ENCODE assay signal across 1 cellular context in genomic region chr3:103056953-103057450, GRCh38.
TF ChIP-seq lines count a peak whose summit lies in the region.

No MANE protein-coding gene starts in this region.

TF ChIP-seq in WTC11, 78 proteins besides CTCF, POLR2A, EP300 and RAD21 (continued from another document):
- no peak for TF ChIP-seq PRRX2 (CRISPR knock-in tag; IDR thresholded peaks at IDR 0.05)
- no peak for TF ChIP-seq HMGXB4 (CRISPR knock-in tag; IDR thresholded peaks at IDR 0.05)
- TF ChIP-seq, protein P1, sequence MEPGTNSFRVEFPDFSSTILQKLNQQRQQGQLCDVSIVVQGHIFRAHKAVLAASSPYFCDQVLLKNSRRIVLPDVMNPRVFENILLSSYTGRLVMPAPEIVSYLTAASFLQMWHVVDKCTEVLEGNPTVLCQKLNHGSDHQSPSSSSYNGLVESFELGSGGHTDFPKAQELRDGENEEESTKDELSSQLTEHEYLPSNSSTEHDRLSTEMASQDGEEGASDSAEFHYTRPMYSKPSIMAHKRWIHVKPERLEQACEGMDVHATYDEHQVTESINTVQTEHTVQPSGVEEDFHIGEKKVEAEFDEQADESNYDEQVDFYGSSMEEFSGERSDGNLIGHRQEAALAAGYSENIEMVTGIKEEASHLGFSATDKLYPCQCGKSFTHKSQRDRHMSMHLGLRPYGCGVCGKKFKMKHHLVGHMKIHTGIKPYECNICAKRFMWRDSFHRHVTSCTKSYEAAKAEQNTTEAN (CRISPR knock-in tag; IDR thresholded peaks at IDR 0.05) = no peak
- TF ChIP-seq ZNF232 (CRISPR knock-in tag; IDR thresholded peaks at IDR 0.05) = no peak
- no peak for TF ChIP-seq GRHL2 (CRISPR knock-in tag; IDR thresholded peaks at IDR 0.05; ENCODE audit: insufficient replicate concordance, severe bottlenecking)
- TF ChIP-seq, protein P2, sequence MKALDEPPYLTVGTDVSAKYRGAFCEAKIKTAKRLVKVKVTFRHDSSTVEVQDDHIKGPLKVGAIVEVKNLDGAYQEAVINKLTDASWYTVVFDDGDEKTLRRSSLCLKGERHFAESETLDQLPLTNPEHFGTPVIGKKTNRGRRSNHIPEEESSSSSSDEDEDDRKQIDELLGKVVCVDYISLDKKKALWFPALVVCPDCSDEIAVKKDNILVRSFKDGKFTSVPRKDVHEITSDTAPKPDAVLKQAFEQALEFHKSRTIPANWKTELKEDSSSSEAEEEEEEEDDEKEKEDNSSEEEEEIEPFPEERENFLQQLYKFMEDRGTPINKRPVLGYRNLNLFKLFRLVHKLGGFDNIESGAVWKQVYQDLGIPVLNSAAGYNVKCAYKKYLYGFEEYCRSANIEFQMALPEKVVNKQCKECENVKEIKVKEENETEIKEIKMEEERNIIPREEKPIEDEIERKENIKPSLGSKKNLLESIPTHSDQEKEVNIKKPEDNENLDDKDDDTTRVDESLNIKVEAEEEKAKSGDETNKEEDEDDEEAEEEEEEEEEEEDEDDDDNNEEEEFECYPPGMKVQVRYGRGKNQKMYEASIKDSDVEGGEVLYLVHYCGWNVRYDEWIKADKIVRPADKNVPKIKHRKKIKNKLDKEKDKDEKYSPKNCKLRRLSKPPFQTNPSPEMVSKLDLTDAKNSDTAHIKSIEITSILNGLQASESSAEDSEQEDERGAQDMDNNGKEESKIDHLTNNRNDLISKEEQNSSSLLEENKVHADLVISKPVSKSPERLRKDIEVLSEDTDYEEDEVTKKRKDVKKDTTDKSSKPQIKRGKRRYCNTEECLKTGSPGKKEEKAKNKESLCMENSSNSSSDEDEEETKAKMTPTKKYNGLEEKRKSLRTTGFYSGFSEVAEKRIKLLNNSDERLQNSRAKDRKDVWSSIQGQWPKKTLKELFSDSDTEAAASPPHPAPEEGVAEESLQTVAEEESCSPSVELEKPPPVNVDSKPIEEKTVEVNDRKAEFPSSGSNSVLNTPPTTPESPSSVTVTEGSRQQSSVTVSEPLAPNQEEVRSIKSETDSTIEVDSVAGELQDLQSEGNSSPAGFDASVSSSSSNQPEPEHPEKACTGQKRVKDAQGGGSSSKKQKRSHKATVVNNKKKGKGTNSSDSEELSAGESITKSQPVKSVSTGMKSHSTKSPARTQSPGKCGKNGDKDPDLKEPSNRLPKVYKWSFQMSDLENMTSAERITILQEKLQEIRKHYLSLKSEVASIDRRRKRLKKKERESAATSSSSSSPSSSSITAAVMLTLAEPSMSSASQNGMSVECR (CRISPR knock-in tag; IDR thresholded peaks at IDR 0.05; ENCODE audit: borderline replicate concordance) = no peak
- TF ChIP-seq ETV6 (CRISPR knock-in tag; IDR thresholded peaks at IDR 0.05) = no peak
- no peak for TF ChIP-seq HMGA2 (CRISPR knock-in tag; IDR thresholded peaks at IDR 0.05)
- TF ChIP-seq NR2C2 (CRISPR knock-in tag; IDR thresholded peaks at IDR 0.05) = no peak
- no peak for TF ChIP-seq CREM (CRISPR knock-in tag; IDR thresholded peaks at IDR 0.05)
- TF ChIP-seq E2F4 (CRISPR knock-in tag; IDR thresholded peaks at IDR 0.05; ENCODE audit: borderline replicate concordance, low read depth) = no peak
- TF ChIP-seq EMX1 (CRISPR knock-in tag; IDR thresholded peaks at IDR 0.05) = no peak
- TF ChIP-seq, protein P3, sequence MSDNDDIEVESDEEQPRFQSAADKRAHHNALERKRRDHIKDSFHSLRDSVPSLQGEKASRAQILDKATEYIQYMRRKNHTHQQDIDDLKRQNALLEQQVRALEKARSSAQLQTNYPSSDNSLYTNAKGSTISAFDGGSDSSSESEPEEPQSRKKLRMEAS (CRISPR knock-in tag; IDR thresholded peaks at IDR 0.05) = no peak
- TF ChIP-seq ZNF425 (CRISPR knock-in tag; conservative IDR thresholded peaks at IDR 0.05) = no peak
- no peak for TF ChIP-seq NFATC4 (CRISPR knock-in tag; IDR thresholded peaks at IDR 0.05)
- TF ChIP-seq NR3C1 (CRISPR knock-in tag; conservative IDR thresholded peaks at IDR 0.05; ENCODE audit: low read depth) = no peak
- TF ChIP-seq NFE2L1 (CRISPR knock-in tag; IDR thresholded peaks at IDR 0.05) = no peak
TF ChIP-seq in WTC11: peak in this region for 0.
